ENCODE assay signal across 22 cellular contexts in genomic region chr11:117769530-117769929, GRCh38. TPM values are rescaled to one million over a fixed set of nuclear protein-coding genes. Genes with fewer than 3 reads are reported as not detected.
DNase-seq lines count a peak whose midpoint lies in the region; ATAC-seq, FAIRE-seq and TF ChIP-seq lines count a peak whose summit lies in the region.
"Had no signal": no experiment of that assay in that cellular context is flagged by ENCODE, and none has a peak within 500 bp of the region (broad histone marks: within the 10 kb centered on the region; RNA-seq: fewer than 3 reads in every experiment).

No MANE protein-coding gene starts in this region.

- WGBS in HepG2 (ENCODE audit: low lambda C conversion rate): 54% methylated on average over 2 of the region's 2 CpGs
- WGBS in right lobe of liver (ENCODE audit: insufficient coverage, low coverage, low lambda C conversion rate, missing lambda C conversion rate): 90% methylated on average over 2 of the region's 2 CpGs

- H3K9me3 ChIP-seq in HepG2 (ENCODE audit: low read length) (no peaks in the 10 kb centered on the region), right lobe of liver (no peaks in the 10 kb centered on the region)
- H3K9me3 ChIP-seq in CD8-positive, alpha-beta memory T cell (ENCODE audit: low read length): no peaks in the 10 kb centered on the region
- H3K9me3 ChIP-seq: A549, BE2C had no signal

- POLR2A ChIA-PET in HepG2 (lab: Yijun Ruan, JAX): no interaction called here
- POLR2A ChIA-PET in CD8-positive, alpha-beta memory T cell (lab: Charles Lee): no interaction called here

- TF ChIP-seq POLR2A in HepG2 (IDR thresholded peaks at IDR 0.05; ENCODE audit: insufficient read depth in 1 of 2, low read depth in 2 of 2, low read length in 2 of 2) (no peak), right lobe of liver (IDR thresholded peaks at IDR 0.05) (no peak)

- no peak for ATAC-seq in HepG2
- ATAC-seq in right lobe of liver: no peak
- ATAC-seq in HG03025 (IDR thresholded peaks at IDR 0.05; ENCODE audit: low FRiP score, unreplicated experiment): no peak
- ATAC-seq: A549, HCT116 had no signal

- no peaks in the 10 kb centered on the region for H3K36me3 ChIP-seq in HepG2 (replicated peaks in 1 of 2; ENCODE audit: control insufficient read depth in 1 of 2, insufficient read depth in 2 of 2, low read length in 2 of 2)
- no peaks in the 10 kb centered on the region for H3K36me3 ChIP-seq in right lobe of liver
- H3K36me3 ChIP-seq in CD8-positive, alpha-beta memory T cell (ENCODE audit: insufficient read depth, low read length): no peaks in the 10 kb centered on the region
- H3K36me3 ChIP-seq: BE2C had no signal

- no peaks in the 10 kb centered on the region for H3K4me1 ChIP-seq in HepG2 (ENCODE audit: insufficient read depth, low read length)
- H3K4me1 ChIP-seq in right lobe of liver: no peaks in the 10 kb centered on the region
- H3K4me1 ChIP-seq in CD8-positive, alpha-beta memory T cell (ENCODE audit: insufficient read depth, low read length): no peaks in the 10 kb centered on the region
- H3K4me1 ChIP-seq: A549 had no signal

- no TSS peak for BruUV-seq in HepG2 (replicated peaks; lab: Mats Ljungman, UMichigan)

- H3K27ac ChIP-seq in HepG2 (ENCODE audit: extremely low read length, insufficient read depth, low read length) (no peak overlapping the region), right lobe of liver (no peak overlapping the region), cingulate gyrus (ENCODE audit: low read depth, low read length) (peak overlapping the region; percentile 90)
- H3K27ac ChIP-seq in CD8-positive, alpha-beta memory T cell (ENCODE audit: low read depth, low read length): no peak overlapping the region
- H3K27ac ChIP-seq: A549, C4-2B, GM23248, HL-60 had no signal

- no peaks in the 10 kb centered on the region for H3K4me1 Mint-ChIP-seq in CD8-positive, alpha-beta memory T cell
- H3K4me1 Mint-ChIP-seq: CD4-positive, alpha-beta memory T cell had no signal

- CTCF ChIA-PET in HepG2 (lab: Yijun Ruan, JAX; ENCODE audit: low intra/inter-chr PET ratio, low total read pairs): no interaction called here
- CTCF ChIA-PET in CD8-positive, alpha-beta memory T cell (lab: Charles Lee): no interaction called here

- in situ Hi-C loops in HepG2 (cut with HindIII; ENCODE audit: extremely low pct_ligation_motif_present, low pct_unique_long_range_greater_than_20kb): no loop called here

- intact Hi-C loops in HepG2 (cut with micrococcal nuclease; ENCODE audit: unreplicated experiment): no loop called here
- intact Hi-C loops in right lobe of liver (cut with DNase I): no loop called here

- H3K79me2 ChIP-seq in HepG2 (ENCODE audit: insufficient read depth, low read length): no peaks in the 10 kb centered on the region

- H3K4me3 Mint-ChIP-seq in CD8-positive, alpha-beta memory T cell: no peak overlapping the region
- H3K4me3 Mint-ChIP-seq: CD4-positive, alpha-beta memory T cell had no signal

- no peak for TF ChIP-seq CTCF in HepG2 (CRISPR knock-in tag; IDR thresholded peaks at IDR 0.05)
- no peak for TF ChIP-seq CTCF in right lobe of liver (IDR thresholded peaks at IDR 0.05)

- FAIRE-seq in HepG2 (lab: Jason Lieb, UNC) (no peak), RCC 7860 (lab: Jason Lieb, UNC) (no peak)
- FAIRE-seq: A549, D721Med, GM12891, H54 had no signal

- H3K27ac Mint-ChIP-seq in CD8-positive, alpha-beta memory T cell: no peak overlapping the region
- H3K27ac Mint-ChIP-seq: CD4-positive, alpha-beta memory T cell had no signal

- peaks cover 5% of the 10 kb centered on the region in 2 donors for H3K27me3 Mint-ChIP-seq in CD8-positive, alpha-beta memory T cell

- H4K20me1 ChIP-seq in HepG2 (ENCODE audit: insufficient read depth, low read length): no peaks in the 10 kb centered on the region

- H3K4me3 ChIP-seq in HepG2 (replicated peaks in 1 of 3; ENCODE audit: insufficient read depth in 1 of 3, low read depth in 2 of 3, low read length in 3 of 3) (no peak overlapping the region), right lobe of liver (no peak overlapping the region)
- no peak overlapping the region for H3K4me3 ChIP-seq in CD8-positive, alpha-beta memory T cell (ENCODE audit: low read length)
- H3K4me3 ChIP-seq: A549, GM23248 had no signal

- no peak overlapping the region for H2AFZ ChIP-seq in HepG2 (ENCODE audit: low read length)
- H2AFZ ChIP-seq: GM23248 had no signal

- H3K27me3 ChIP-seq in HepG2 (ENCODE audit: control insufficient read depth in 1 of 2, insufficient read depth in 2 of 2, low read length in 2 of 2) (no peaks in the 10 kb centered on the region), right lobe of liver (no peaks in the 10 kb centered on the region)
- H3K27me3 ChIP-seq in CD8-positive, alpha-beta memory T cell (ENCODE audit: insufficient read depth, low read length, poor library complexity, severe bottlenecking): no peaks in the 10 kb centered on the region

- H3K4me2 ChIP-seq in HepG2 (ENCODE audit: low read depth, low read length): no peak overlapping the region
- H3K4me2 ChIP-seq: A549 had no signal

- no peak for TF ChIP-seq RAD21 in HepG2 (CRISPR knock-in tag; IDR thresholded peaks at IDR 0.05)

- no peaks in the 10 kb centered on the region for H3K9me3 Mint-ChIP-seq in CD8-positive, alpha-beta memory T cell
- H3K9me3 Mint-ChIP-seq: CD4-positive, alpha-beta memory T cell had no signal

- H3K36me3 Mint-ChIP-seq in CD8-positive, alpha-beta memory T cell: peaks cover 0 to 1% (median 0%) of the 10 kb centered on the region in 3 donors
- H3K36me3 Mint-ChIP-seq: CD4-positive, alpha-beta memory T cell had no signal

- DNase-seq in HepG2 (ENCODE audit: low spot score) (no peak), right lobe of liver (no peak), myocyte (ENCODE audit: low read depth) (peak; percentile 5), RCC 7860 (ENCODE audit: low spot score) (no peak)
- no peak for DNase-seq in CD8-positive, alpha-beta memory T cell
- DNase-seq: BE2C; CD4-positive, alpha-beta memory T cell; COR-L47; DMS153; DMS79 treated with DMSO at 0.1 percent for 48 hours; EL; GM23248 had no signal

- H3K9ac ChIP-seq in HepG2 (ENCODE audit: insufficient read depth, low read depth, low read length): no peak overlapping the region
- H3K9ac ChIP-seq: GM23248 had no signal

- no peak for TF ChIP-seq EP300 in HepG2 (IDR thresholded peaks at IDR 0.05; ENCODE audit: low read depth in 2 of 2, low read length in 2 of 2)
- no peak for TF ChIP-seq EP300 in HepG2 (CRISPR knock-in tag; IDR thresholded peaks at IDR 0.05; ENCODE audit: borderline replicate concordance)

RNA-seq across cellular contexts. Expression of gene DSCAML1, which starts 27.5 kb away (rescaled TPM):
- total RNA-seq in HepG2 (2016; rRNA removed; fragmentation: Illumina TruSeq; extraction: Trizol) (0.14 and 0.29 TPM in 2 replicates), right lobe of liver (under 1 TPM in 5 of 6 experiments, not detected in 1; 0.06 to 0.92 (median 0.22) TPM), myocyte (not detected in 2 replicates)
- total RNA-seq in HepG2 (2016; cell fraction: cytosol; rRNA removed; fragmentation: Illumina TruSeq; extraction: Trizol; ENCODE audit: low read depth): 0.61 and 0.88 TPM in 2 replicates
- total RNA-seq in HepG2 (2016; cell fraction: insoluble cytoplasmic fraction; rRNA removed; fragmentation: Illumina TruSeq; extraction: Trizol): 0.24 and 0.35 TPM in 2 replicates
- total RNA-seq in HepG2 (2016; cell fraction: membrane; rRNA removed; fragmentation: Illumina TruSeq; extraction: Trizol): 0.17 and 0.28 TPM in 2 replicates
- 0.47 and 0.50 TPM in 2 replicates for total RNA-seq in HepG2 (2016; cell fraction: nucleus; rRNA removed; fragmentation: Illumina TruSeq; extraction: Trizol)
- 0.40 and 0.72 TPM in 2 replicates for polyA plus RNA-seq in HepG2 (2011; rRNA removed)
- polyA plus RNA-seq in HepG2 (2011; cell fraction: cytosol; rRNA removed): 0.15 and 0.35 TPM in 2 replicates
- 2.6 and 4.1 TPM in 2 replicates for polyA plus RNA-seq in HepG2 (2011; cell fraction: nucleus; rRNA removed)
- 0.48 and 0.69 TPM in 2 replicates for polyA plus RNA-seq in HepG2 (2012)
- 0.06 and 0.07 TPM in 2 replicates for polyA plus RNA-seq in HepG2 (2016; cell fraction: cytosol; fragmentation: Illumina TruSeq; extraction: Trizol; ENCODE audit: low read depth)
- 0.14 and 0.19 TPM in 2 replicates for polyA plus RNA-seq in HepG2 (2016; cell fraction: insoluble cytoplasmic fraction; fragmentation: Illumina TruSeq; extraction: Trizol; ENCODE audit: low read depth)
- 0.09 and 0.14 TPM in 2 replicates for polyA plus RNA-seq in HepG2 (2016; cell fraction: membrane; fragmentation: Illumina TruSeq; extraction: Trizol; ENCODE audit: low read depth)
- 0.24 and 0.74 TPM in 2 replicates for polyA plus RNA-seq in HepG2 (2016; cell fraction: nucleus; fragmentation: Illumina TruSeq; extraction: Trizol; ENCODE audit: insufficient read depth, low read depth)
- polyA minus RNA-seq in HepG2 (2011; rRNA and poly(A)+ RNA removed; ENCODE audit: low replicate concordance): 1.8 TPM in 1 of 2 replicates, not detected in the other
- polyA minus RNA-seq in HepG2 (2011; cell fraction: cytosol; rRNA and poly(A)+ RNA removed): 0.18 and 0.20 TPM in 2 replicates
- 2.7 and 6.2 TPM in 2 replicates for polyA minus RNA-seq in HepG2 (2011; cell fraction: nucleus; rRNA and poly(A)+ RNA removed)
- not detected for polyA plus RNA-seq in myocyte (2012)
- under 1 TPM; 0.48 to 0.91 TPM for total RNA-seq in CD8-positive, alpha-beta memory T cell
- not detected for polyA plus RNA-seq in CD8-positive, alpha-beta memory T cell
- total RNA-seq: GM23248 had no signal
- polyA plus RNA-seq: AG04450; CD4-positive, alpha-beta memory T cell; GM23248 had no signal

RNA-seq across cellular contexts. Expression of gene FXYD2, which starts 55.0 kb away (rescaled TPM):
- 106 and 107 TPM in 2 replicates for total RNA-seq in HepG2 (2016; rRNA removed; fragmentation: Illumina TruSeq; extraction: Trizol)
- 71.2 and 93.3 TPM in 2 replicates for total RNA-seq in HepG2 (2016; cell fraction: cytosol; rRNA removed; fragmentation: Illumina TruSeq; extraction: Trizol; ENCODE audit: low read depth)
- total RNA-seq in HepG2 (2016; cell fraction: insoluble cytoplasmic fraction; rRNA removed; fragmentation: Illumina TruSeq; extraction: Trizol): 102 and 114 TPM in 2 replicates
- total RNA-seq in HepG2 (2016; cell fraction: membrane; rRNA removed; fragmentation: Illumina TruSeq; extraction: Trizol): 99.5 and 112 TPM in 2 replicates
- 50.7 and 58.0 TPM in 2 replicates for total RNA-seq in HepG2 (2016; cell fraction: nucleus; rRNA removed; fragmentation: Illumina TruSeq; extraction: Trizol)
- 38.8 and 45.9 TPM in 2 replicates for polyA plus RNA-seq in HepG2 (2011; rRNA removed)
- polyA plus RNA-seq in HepG2 (2011; cell fraction: cytosol; rRNA removed): 34.6 and 67.1 TPM in 2 replicates
- 36.7 and 39.0 TPM in 2 replicates for polyA plus RNA-seq in HepG2 (2011; cell fraction: nucleus; rRNA removed)
- 12.8 and 15.4 TPM in 2 replicates for polyA plus RNA-seq in HepG2 (2012)
- 80.3 and 98.8 TPM in 2 replicates for polyA plus RNA-seq in HepG2 (2016; cell fraction: cytosol; fragmentation: Illumina TruSeq; extraction: Trizol; ENCODE audit: low read depth)
- 93.9 and 102 TPM in 2 replicates for polyA plus RNA-seq in HepG2 (2016; cell fraction: insoluble cytoplasmic fraction; fragmentation: Illumina TruSeq; extraction: Trizol; ENCODE audit: low read depth)
- 83.4 and 95.9 TPM in 2 replicates for polyA plus RNA-seq in HepG2 (2016; cell fraction: membrane; fragmentation: Illumina TruSeq; extraction: Trizol; ENCODE audit: low read depth)
- polyA plus RNA-seq in HepG2 (2016; cell fraction: nucleus; fragmentation: Illumina TruSeq; extraction: Trizol; ENCODE audit: insufficient read depth, low read depth): 79.8 and 83.8 TPM in 2 replicates
- 0.12 and 31.7 TPM in 2 replicates for polyA minus RNA-seq in HepG2 (2011; rRNA and poly(A)+ RNA removed; ENCODE audit: low replicate concordance)
- 4.7 and 14.1 TPM in 2 replicates for polyA minus RNA-seq in HepG2 (2011; cell fraction: cytosol; rRNA and poly(A)+ RNA removed)
- polyA minus RNA-seq in HepG2 (2011; cell fraction: nucleus; rRNA and poly(A)+ RNA removed): 35.9 and 38.2 TPM in 2 replicates
- total RNA-seq in right lobe of liver: 10 to 100 TPM in 5 of 6 experiments, 1 to 10 TPM in 1; 9.3 to 13.7 (median 11.4) TPM
- not detected in 2 replicates for total RNA-seq in myocyte
- polyA plus RNA-seq in myocyte (2012): not detected
- 1 to 10 TPM; 5.4 to 8.0 TPM for total RNA-seq in CD8-positive, alpha-beta memory T cell
- polyA plus RNA-seq in CD8-positive, alpha-beta memory T cell: 67.9 TPM
- total RNA-seq: GM23248 had no signal
- polyA plus RNA-seq: AG04450, GM23248 had no signal
